In genomic region chr4:76644831-76645485, GRCh38 we compare ENCODE assay signal across 19 cellular contexts.
A peak's percentile ranks its signal among the peaks of the same experiment; 100 is the strongest.
DNase-seq lines count a peak whose midpoint lies in the region; ATAC-seq, FAIRE-seq and TF ChIP-seq lines count a peak whose summit lies in the region.
"Had no signal": no experiment of that assay in that cellular context is flagged by ENCODE, and none has a peak within 500 bp of the region (broad histone marks: within the 10 kb centered on the region; RNA-seq: fewer than 3 reads in every experiment).

No MANE protein-coding gene starts in this region.

- H4K91ac ChIP-seq in IMR-90 (ENCODE audit: insufficient read depth, low read depth, low read length), result peak overlapping the region; percentile 81

- no peaks in the 10 kb centered on the region for H3K79me1 ChIP-seq in IMR-90 (ENCODE audit: low read depth in 1 of 2, low read length in 2 of 2)

- peak overlapping the region; percentile 67 to 89; a peak in 3 of 4 replicates for H4K8ac ChIP-seq in IMR-90 (ENCODE audit: low read depth in 2 of 2, low read length in 2 of 2)

- H3K36me3 ChIP-seq in IMR-90 (ENCODE audit: control insufficient read depth, insufficient read depth, low read length) (no peaks in the 10 kb centered on the region), small intestine (ENCODE audit: control insufficient read depth in 2 of 2, insufficient read depth in 2 of 2, low read length in 2 of 2) (peaks cover 0 to 7% of the 10 kb centered on the region in 2 donors)

- H3K9ac ChIP-seq in IMR-90 (ENCODE audit: low read depth, low read length), result no peak overlapping the region

- H3K56ac ChIP-seq in IMR-90 (ENCODE audit: extremely low read depth, insufficient read depth, low read length), result no peak overlapping the region

- CTCF ChIA-PET in IMR-90 (lab: Yijun Ruan, JAX), result interaction anchor here (0.7 kb wide), 1 partner anchor 184 kb away, joined by 7 read pairs; no protein-coding TSS in a partner anchor

- BruUV-seq in IMR-90 (replicated peaks; lab: Mats Ljungman, UMichigan), result no TSS peak

- H2AK5ac ChIP-seq in IMR-90 (ENCODE audit: low read depth, low read length), result peak overlapping the region; percentile 100

- no peaks in the 10 kb centered on the region for H3K27me3 ChIP-seq in IMR-90 (ENCODE audit: control insufficient read depth, insufficient read depth, low read length)
- no peaks in the 10 kb centered on the region for H3K27me3 ChIP-seq in small intestine (ENCODE audit: control insufficient read depth in 2 of 2, insufficient read depth in 2 of 2, low read length in 2 of 2)

- peak overlapping the region; percentile 92 for H2BK20ac ChIP-seq in IMR-90 (ENCODE audit: low read depth, low read length)

- peak overlapping the region; percentile 95; the same call in 1 of the 3 replicates for H2BK15ac ChIP-seq in IMR-90 (ENCODE audit: low read depth, low read length)

- POLR2A ChIA-PET in IMR-90 (lab: Charles Lee; ENCODE audit: unreplicated experiment), result no interaction called here

- WGBS in IMR-90 (ENCODE audit: extremely low coverage in 2 of 2, insufficient read length in 1 of 2), 2 experiments, result 80% methylated on average over 3 of the region's 8 CpGs; no CpG with 5 or more reads in 1 of the 2 experiments
- WGBS in small intestine, 3 donors, result 76 to 79% (median 78%) methylated on average over 8 of the region's 8 CpGs

- no peak for FAIRE-seq in small intestine (lab: Jason Lieb, UNC)
- FAIRE-seq: G401.6, H54 had no signal

- H2BK120ac ChIP-seq in IMR-90 (ENCODE audit: low read depth, low read length), result peak overlapping the region; percentile 96

- H4K5ac ChIP-seq in IMR-90 (ENCODE audit: low read depth, low read length), result peak overlapping the region; percentile 79

- H3K23ac ChIP-seq in IMR-90 (ENCODE audit: low read depth, low read length), result peak overlapping the region; percentile 47; the same call in 1 of the 2 replicates

- in situ Hi-C loops in IMR-90 (cut with MboI; ENCODE audit: low sequenced_read_pairs), result no loop called here

- no peak overlapping the region for H2BK5ac ChIP-seq in IMR-90 (ENCODE audit: low read depth, low read length, poor library complexity, severe bottlenecking)

- no peak for TF ChIP-seq RAD21 in IMR-90 (IDR thresholded peaks at IDR 0.05; ENCODE audit: low read length)

- intact Hi-C loops in IMR-90 (cut with micrococcal nuclease), result no loop called here

- DNase-seq in NCI-H510A treated with DMSO at 0.1 percent for 48 hours (lab: John Stamatoyannopoulos, UW), result peak; percentile 68
- DNase-seq in NCI-H510A (lab: John Stamatoyannopoulos, UW), result no peak
- no peak for DNase-seq in IMR-90
- peak; percentile 29 for DNase-seq in coronary artery (ENCODE audit: low spot score)
- peak; percentile 38 for DNase-seq in small intestine
- DNase-seq in HPDE6-E6E7 (ENCODE audit: extremely low spot score), result no peak
- DNase-seq: 8988T; C1 segment of cervical spinal cord; CD8-positive, alpha-beta T cell; MV-4-11; NCI-H1105 treated with DMSO at 0.1 percent for 48 hours; NCI-H1694 treated with DMSO at 0.1 percent for 48 hours; NCI-H524 treated with DMSO at 0.1 percent for 48 hours; PC-9; RPMI8226; SHP77 had no signal

- no peaks in the 10 kb centered on the region for H4K20me1 ChIP-seq in IMR-90 (ENCODE audit: insufficient read depth, low read length)

- H3K18ac ChIP-seq in IMR-90 (ENCODE audit: low read depth, low read length), result peak overlapping the region; percentile 82

- H3K9me3 ChIP-seq in IMR-90 (ENCODE audit: control insufficient read depth, insufficient read depth, low read length) (no peaks in the 10 kb centered on the region), small intestine (ENCODE audit: control insufficient read depth, low read depth) (no peaks in the 10 kb centered on the region)

- no peak overlapping the region for H2AK9ac ChIP-seq in IMR-90 (replicated peaks; ENCODE audit: low read depth, low read length, poor library complexity)

- H3K4me3 ChIP-seq in IMR-90 (ENCODE audit: insufficient read depth, low read depth, low read length) (no peak overlapping the region), coronary artery (no peak overlapping the region), small intestine (ENCODE audit: low read depth in 1 of 2, low read length in 2 of 2) (no peak overlapping the region)
- H3K4me3 ChIP-seq: PC-9 had no signal

- TF ChIP-seq POLR2A in IMR-90 (IDR thresholded peaks at IDR 0.05; ENCODE audit: low read depth, low read length), result no peak

- H3K4ac ChIP-seq in IMR-90 (ENCODE audit: low read depth, low read length), result peak overlapping the region; percentile 94

- TF ChIP-seq CTCF in IMR-90 (conservative IDR thresholded peaks at IDR 0.05; ENCODE audit: low read depth, low read length) (no peak), coronary artery (IDR thresholded peaks at IDR 0.05) (no peak)

- dilution Hi-C loops in IMR-90 (cut with HindIII; ENCODE audit: low sequenced_read_pairs, unreplicated experiment), result no loop called here

- no peak for ATAC-seq in IMR-90 (ENCODE audit: low read depth)
- ATAC-seq in GM19023 (IDR thresholded peaks at IDR 0.05; ENCODE audit: unreplicated experiment), result no peak
- ATAC-seq: CD8-positive, alpha-beta T cell had no signal

- peak overlapping the region; percentile 96 for H3K14ac ChIP-seq in IMR-90 (replicated peaks; ENCODE audit: low read depth, low read length)

- H2AFZ ChIP-seq in IMR-90 (replicated peaks; ENCODE audit: low read length, poor library complexity), result peak overlapping the region; percentile 78
- H2AFZ ChIP-seq: PC-9 had no signal

- H3K9me1 ChIP-seq in IMR-90 (ENCODE audit: insufficient read depth, low read length), result peaks cover 3% of the 10 kb centered on the region

- H3K27ac ChIP-seq in IMR-90 (ENCODE audit: insufficient read depth, low read length) (0 out of 2 replicates have a peak overlapping the region, but pooled peaks have one; percentile 10), coronary artery (no peak overlapping the region), small intestine (ENCODE audit: low read depth in 1 of 2, low read length in 1 of 2) (peak overlapping the region in 1 of 2 donors; percentile 11)
- H3K27ac ChIP-seq: PC-9 had no signal

- peaks cover 3% of the 10 kb centered on the region for H3K4me1 ChIP-seq in IMR-90 (ENCODE audit: control insufficient read depth, insufficient read depth, low read length)
- no peaks in the 10 kb centered on the region for H3K4me1 ChIP-seq in small intestine (ENCODE audit: control insufficient read depth in 2 of 2, insufficient read depth in 1 of 2, low read depth in 1 of 2, low read length in 1 of 2)

- H3K4me2 ChIP-seq in IMR-90 (ENCODE audit: low read depth, low read length), result no peak overlapping the region
- H3K4me2 ChIP-seq: PC-9 had no signal

TF ChIP-seq in IMR-90, 13 proteins besides CTCF, POLR2A, EP300 and RAD21:
- TF ChIP-seq USF2 (IDR thresholded peaks at IDR 0.05; ENCODE audit: low read depth, low read length) (no peak), BHLHE40 (IDR thresholded peaks at IDR 0.05; ENCODE audit: low read depth, low read length) (no peak), CEBPB (IDR thresholded peaks at IDR 0.05; ENCODE audit: low read depth, low read length) (no peak), MAFK (IDR thresholded peaks at IDR 0.05; ENCODE audit: low read depth, low read length) (no peak), ELK1 (IDR thresholded peaks at IDR 0.05; ENCODE audit: borderline replicate concordance, low read depth, low read length) (no peak)

Comparison
In these comparisons a context has a peak if more than half of its experiments do, and no peak if none do; other contexts are left out.
1. DNase-seq: peak in NCI-H510A treated with DMSO at 0.1 percent for 48 hours (single experiment), coronary artery (single experiment) and small intestine (single experiment); none in NCI-H510A (single experiment), IMR-90 (single experiment) and HPDE6-E6E7 (single experiment).